9 cellular contexts compared by ENCODE assay signal in genomic region chr7:24778543-24779282, GRCh38. TPM values are rescaled to one million over a fixed set of nuclear protein-coding genes. Genes with fewer than 3 reads are reported as not detected.
DNase-seq lines count a peak whose midpoint lies in the region; ATAC-seq, FAIRE-seq and TF ChIP-seq lines count a peak whose summit lies in the region.
"Had no signal": no experiment of that assay in that cellular context is flagged by ENCODE, and none has a peak within 500 bp of the region (broad histone marks: within the 10 kb centered on the region; RNA-seq: fewer than 3 reads in every experiment).

No MANE protein-coding gene starts in this region.

- H3K4me3 Mint-ChIP-seq in activated CD4-positive, alpha-beta memory T cell treated with anti-CD3 and anti-CD28 coated beads for 36 hours = no peak overlapping the region
- H3K4me3 Mint-ChIP-seq in activated CD4-positive, alpha-beta memory T cell treated with anti-CD3 and anti-CD28 coated beads, Interleukin-2, amount 10 ng/mL, durations not matched to agents 7 days and 5 days = no peak overlapping the region
- no peak overlapping the region for H3K4me3 Mint-ChIP-seq in activated naive CD8-positive, alpha-beta T cell treated with anti-CD3 and anti-CD28 coated beads, Interleukin-2, amount 50 U/mL, for 24 hours

- H3K4me1 Mint-ChIP-seq in activated CD4-positive, alpha-beta memory T cell treated with anti-CD3 and anti-CD28 coated beads for 36 hours (ENCODE audit: low read depth) = peaks cover 5% of the 10 kb centered on the region
- H3K4me1 Mint-ChIP-seq in activated CD4-positive, alpha-beta memory T cell treated with anti-CD3 and anti-CD28 coated beads, Interleukin-2, amount 10 ng/mL, durations not matched to agents 7 days and 5 days = peaks cover 5% of the 10 kb centered on the region
- peaks cover 3% of the 10 kb centered on the region for H3K4me1 Mint-ChIP-seq in activated naive CD8-positive, alpha-beta T cell treated with anti-CD3 and anti-CD28 coated beads, Interleukin-2, amount 50 U/mL, for 24 hours

- H3K9me3 ChIP-seq in ascending aorta (no peaks in the 10 kb centered on the region), pancreas (no peaks in the 10 kb centered on the region)

- H3K27me3 ChIP-seq in ascending aorta (no peaks in the 10 kb centered on the region), pancreas (no peaks in the 10 kb centered on the region)
- H3K27me3 ChIP-seq: BLaER1 treated with 17β-estradiol and CSF1 and Interleukin-3, amounts not matched to agents 10 nM and 100 nM had no signal

- H3K27ac ChIP-seq in ascending aorta (no peak overlapping the region), pancreas (no peak overlapping the region)

- no peak overlapping the region for H3K27ac Mint-ChIP-seq in activated CD4-positive, alpha-beta memory T cell treated with anti-CD3 and anti-CD28 coated beads for 36 hours
- no peak overlapping the region for H3K27ac Mint-ChIP-seq in activated CD4-positive, alpha-beta memory T cell treated with anti-CD3 and anti-CD28 coated beads, Interleukin-2, amount 10 ng/mL, durations not matched to agents 7 days and 5 days
- H3K27ac Mint-ChIP-seq in activated naive CD8-positive, alpha-beta T cell treated with anti-CD3 and anti-CD28 coated beads, Interleukin-2, amount 50 U/mL, for 24 hours = no peak overlapping the region

- POLR2A ChIA-PET in activated CD4-positive, alpha-beta memory T cell treated with anti-CD3 and anti-CD28 coated beads for 36 hours (lab: Charles Lee) = interaction anchor here (1.0 kb wide), 1 partner anchor 28 kb away, joined by 3 read pairs; no protein-coding TSS in a partner anchor
- POLR2A ChIA-PET in activated CD4-positive, alpha-beta memory T cell treated with anti-CD3 and anti-CD28 coated beads, Interleukin-2, amount 10 ng/mL, durations not matched to agents 7 days and 5 days (lab: Charles Lee) = no interaction called here

- peak; percentile 55 for ATAC-seq in HG03442 (IDR thresholded peaks at IDR 0.05; ENCODE audit: unreplicated experiment)
- peak in 3 of 4 donors; percentile 21 to 84 (median 74) for ATAC-seq in pancreas
- no peak for ATAC-seq in activated naive CD8-positive, alpha-beta T cell treated with anti-CD3 and anti-CD28 coated beads, Interleukin-2, amount 50 U/mL, for 24 hours

- H3K36me3 ChIP-seq in ascending aorta = no peaks in the 10 kb centered on the region
- H3K36me3 ChIP-seq in pancreas = no peaks in the 10 kb centered on the region

- CTCF ChIA-PET in activated CD4-positive, alpha-beta memory T cell treated with anti-CD3 and anti-CD28 coated beads for 36 hours (lab: Charles Lee) = interaction anchor here (1.0 kb wide), 1 partner anchor 291 kb away, joined by 3 read pairs; no protein-coding TSS in a partner anchor
- CTCF ChIA-PET in activated CD4-positive, alpha-beta memory T cell treated with anti-CD3 and anti-CD28 coated beads, Interleukin-2, amount 10 ng/mL, durations not matched to agents 7 days and 5 days (lab: Charles Lee) = no interaction called here

- WGBS in pancreas, 2 donors = 78% methylated on average over 9 of the region's 9 CpGs

- intact Hi-C loops in activated CD4-positive, alpha-beta memory T cell treated with anti-CD3 and anti-CD28 coated beads for 36 hours (cut with micrococcal nuclease) = no loop called here
- intact Hi-C loops in ascending aorta (cut with DNase I) = no loop called here
- intact Hi-C loops in pancreas (cut with DNase I) = no loop called here

- DNase-seq in activated CD4-positive, alpha-beta memory T cell treated with anti-CD3 and anti-CD28 coated beads for 36 hours = peak; percentile 44
- no peak for DNase-seq in activated CD4-positive, alpha-beta memory T cell treated with anti-CD3 and anti-CD28 coated beads, Interleukin-2, amount 10 ng/mL, durations not matched to agents 7 days and 5 days
- DNase-seq in ascending aorta (ENCODE audit: low spot score in 2 of 2) (peak; percentile 33 to 71), pancreas (peak in 1 of 6 donors; percentile 46), OCI-M2 (lab: John Stamatoyannopoulos, UW; ENCODE audit: unreplicated experiment) (no peak), DMS153 (lab: John Stamatoyannopoulos, UW) (no peak)
- no peak for DNase-seq in activated naive CD8-positive, alpha-beta T cell treated with anti-CD3 and anti-CD28 coated beads, Interleukin-2, amount 50 U/mL, for 24 hours

- no peaks in the 10 kb centered on the region for H3K27me3 Mint-ChIP-seq in activated CD4-positive, alpha-beta memory T cell treated with anti-CD3 and anti-CD28 coated beads for 36 hours
- H3K27me3 Mint-ChIP-seq in activated CD4-positive, alpha-beta memory T cell treated with anti-CD3 and anti-CD28 coated beads, Interleukin-2, amount 10 ng/mL, durations not matched to agents 7 days and 5 days = no peaks in the 10 kb centered on the region
- no peaks in the 10 kb centered on the region for H3K27me3 Mint-ChIP-seq in activated naive CD8-positive, alpha-beta T cell treated with anti-CD3 and anti-CD28 coated beads, Interleukin-2, amount 50 U/mL, for 24 hours

- H3K9me3 Mint-ChIP-seq in activated CD4-positive, alpha-beta memory T cell treated with anti-CD3 and anti-CD28 coated beads for 36 hours = peaks cover 5% of the 10 kb centered on the region
- peaks cover 5% of the 10 kb centered on the region for H3K9me3 Mint-ChIP-seq in activated CD4-positive, alpha-beta memory T cell treated with anti-CD3 and anti-CD28 coated beads, Interleukin-2, amount 10 ng/mL, durations not matched to agents 7 days and 5 days
- peaks cover 11% of the 10 kb centered on the region for H3K9me3 Mint-ChIP-seq in activated naive CD8-positive, alpha-beta T cell treated with anti-CD3 and anti-CD28 coated beads, Interleukin-2, amount 50 U/mL, for 24 hours

- H3K36me3 Mint-ChIP-seq in activated CD4-positive, alpha-beta memory T cell treated with anti-CD3 and anti-CD28 coated beads for 36 hours = peaks cover 7% of the 10 kb centered on the region
- peaks cover 10% of the 10 kb centered on the region for H3K36me3 Mint-ChIP-seq in activated CD4-positive, alpha-beta memory T cell treated with anti-CD3 and anti-CD28 coated beads, Interleukin-2, amount 10 ng/mL, durations not matched to agents 7 days and 5 days (ENCODE audit: low read depth)
- peaks cover 5% of the 10 kb centered on the region for H3K36me3 Mint-ChIP-seq in activated naive CD8-positive, alpha-beta T cell treated with anti-CD3 and anti-CD28 coated beads, Interleukin-2, amount 50 U/mL, for 24 hours (ENCODE audit: low read depth)

- no peak for TF ChIP-seq CTCF in ascending aorta (IDR thresholded peaks at IDR 0.05)
- TF ChIP-seq CTCF in pancreas (IDR thresholded peaks at IDR 0.05) = no peak

- H3K4me3 ChIP-seq in ascending aorta (no peak overlapping the region), pancreas (no peak overlapping the region)
- H3K4me3 ChIP-seq: BLaER1 treated with 17β-estradiol and CSF1 and Interleukin-3, amounts not matched to agents 10 nM and 100 nM had no signal

- H3K4me1 ChIP-seq in ascending aorta (no peaks in the 10 kb centered on the region), pancreas (no peaks in the 10 kb centered on the region)

- FAIRE-seq in pancreas (lab: Jason Lieb, UNC) = no peak

RNA-seq across cellular contexts. Expression of gene GSDME, which starts 21.4 kb away (rescaled TPM):
- total RNA-seq in activated CD4-positive, alpha-beta memory T cell treated with anti-CD3 and anti-CD28 coated beads for 36 hours = 1 to 10 TPM; 4.7 TPM
- 1 to 10 TPM; 1.7 to 1.8 TPM for total RNA-seq in activated CD4-positive, alpha-beta memory T cell treated with anti-CD3 and anti-CD28 coated beads, Interleukin-2, amount 10 ng/mL, durations not matched to agents 7 days and 5 days
- 14.9 TPM for total RNA-seq in ascending aorta
- 1 to 10 TPM in 4 of 6 donors, under 1 TPM in 2; 0.43 to 7.1 (median 1.5) TPM for total RNA-seq in pancreas
- polyA plus RNA-seq in pancreas = 1 to 10 TPM; 1.3 to 1.7 TPM

Comparison
In these comparisons a context has a peak if more than half of its experiments do, and no peak if none do; other contexts are left out.
1. DNase-seq: peak in activated CD4-positive, alpha-beta memory T cell treated with anti-CD3 and anti-CD28 coated beads for 36 hours (single experiment) and ascending aorta (2 of 2); none in activated CD4-positive, alpha-beta memory T cell treated with anti-CD3 and anti-CD28 coated beads, Interleukin-2, amount 10 ng/mL, durations not matched to agents 7 days and 5 days (single experiment), OCI-M2 (single experiment), DMS153 (single experiment) and activated naive CD8-positive, alpha-beta T cell treated with anti-CD3 and anti-CD28 coated beads, Interleukin-2, amount 50 U/mL, for 24 hours (single experiment).